In genomic region chr12:132748319-132748718, GRCh38 we compare ENCODE assay signal across 24 cellular contexts.
"Had no signal": no experiment of that assay in that cellular context is flagged by ENCODE, and none has a peak within 500 bp of the region (broad histone marks: within the 10 kb centered on the region; RNA-seq: fewer than 3 reads in every experiment).

No MANE protein-coding gene starts in this region.

- ATAC-seq: activated naive CD4-positive, alpha-beta T cell treated with anti-CD3 and anti-CD28 coated beads, Interleukin-2, amount 50 U/mL, for 72 hours; activated T-cell treated with anti-CD3 and anti-CD28 coated beads, Interleukin-2, amount 50 U/mL, for 4 hours; Panc1 had no signal

- H3K4me3 Mint-ChIP-seq: activated CD4-positive, alpha-beta memory T cell treated with anti-CD3 and anti-CD28 coated beads for 36 hours; activated CD4-positive, alpha-beta T cell treated with anti-CD3 and anti-CD28 coated beads, Interleukin-2, amount 10 ng/mL, durations not matched to agents 7 days and 5 days; activated T-cell treated with anti-CD3 and anti-CD28 coated beads, Interleukin-2, amount 50 U/mL, for 4 hours had no signal

- H3K9me3 ChIP-seq: SJSA1 had no signal

- H3K4me1 ChIP-seq: SJSA1 had no signal

- H3K9ac ChIP-seq: KMS-11 had no signal

- DNase-seq: activated CD4-positive, alpha-beta memory T cell treated with anti-CD3 and anti-CD28 coated beads for 36 hours; activated CD4-positive, alpha-beta T cell treated with anti-CD3 and anti-CD28 coated beads, Interleukin-2, amount 10 ng/mL, durations not matched to agents 7 days and 5 days; activated CD4-positive, CD25-positive, alpha-beta regulatory T cell; activated CD8-positive, alpha-beta memory T cell treated with anti-CD3 and anti-CD28 coated beads for 24 hours; activated effector memory CD4-positive, alpha-beta T cell treated with anti-CD3 and anti-CD28 coated beads, Interleukin-2, amount 50 U/mL, for 16 hours; activated naive CD4-positive, alpha-beta T cell treated with Interleukin-2 at 50 U/mL for 16 hours; activated T-cell treated with anti-CD3 and anti-CD28 coated beads, Interleukin-2, amount 50 U/mL, for 4 hours; cerebellar nuclear complex; NCI-H1092; NCI-H1417 treated with DMSO at 0.1 percent for 48 hours; NCI-H187; NCI-H2081; NCI-H510A treated with DMSO at 0.1 percent for 48 hours; NCI-H69; NK-92 treated with Interleukin-12 subunit alpha and Interleukin-12 subunit beta, amount 100 ng/mL, for 24 hours; OCI-M1; SHP77; T-helper 2 cell; T1000 had no signal

- H3K4me2 ChIP-seq: KMS-11 had no signal

- H3K27me3 Mint-ChIP-seq: activated CD4-positive, alpha-beta memory T cell treated with anti-CD3 and anti-CD28 coated beads for 36 hours; activated CD4-positive, alpha-beta T cell treated with anti-CD3 and anti-CD28 coated beads, Interleukin-2, amount 10 ng/mL, durations not matched to agents 7 days and 5 days had no signal

- H3K27me3 ChIP-seq: SJSA1 had no signal

- H3K9me3 Mint-ChIP-seq: activated CD4-positive, alpha-beta memory T cell treated with anti-CD3 and anti-CD28 coated beads for 36 hours; activated CD4-positive, alpha-beta T cell treated with anti-CD3 and anti-CD28 coated beads, Interleukin-2, amount 10 ng/mL, durations not matched to agents 7 days and 5 days; activated naive CD4-positive, alpha-beta T cell treated with anti-CD3 and anti-CD28 coated beads, Interleukin-2, amount 50 U/mL, for 72 hours; activated T-cell treated with anti-CD3 and anti-CD28 coated beads, Interleukin-2, amount 50 U/mL, for 4 hours had no signal

- H3K4me3 ChIP-seq: SJSA1 had no signal

- H3K27ac ChIP-seq: KMS-11, SJSA1 had no signal

- H3K27ac Mint-ChIP-seq: activated CD4-positive, alpha-beta memory T cell treated with anti-CD3 and anti-CD28 coated beads for 36 hours; activated CD4-positive, alpha-beta T cell treated with anti-CD3 and anti-CD28 coated beads, Interleukin-2, amount 10 ng/mL, durations not matched to agents 7 days and 5 days; activated naive CD4-positive, alpha-beta T cell treated with anti-CD3 and anti-CD28 coated beads, Interleukin-2, amount 50 U/mL, for 72 hours had no signal

- FAIRE-seq: TTC549 had no signal
